ENCODE assay signal across 16 cellular contexts in genomic region chr13:25868483-25868882, GRCh38.
DNase-seq lines count a peak whose midpoint lies in the region; ATAC-seq and TF ChIP-seq lines count a peak whose summit lies in the region.
"Had no signal": no experiment of that assay in that cellular context is flagged by ENCODE, and none has a peak within 500 bp of the region (broad histone marks: within the 10 kb centered on the region; RNA-seq: fewer than 3 reads in every experiment).

No MANE protein-coding gene starts in this region.

- ATAC-seq in DND-41 (ENCODE audit: insufficient read depth, low read depth): no peak
- ATAC-seq: HepG2 had no signal

- peak overlapping the region; percentile 23 for H3K4me3 Mint-ChIP-seq in activated T-cell treated with anti-CD3 and anti-CD28 coated beads, Interleukin-2, amount 50 U/mL, for 24 hours
- H3K4me3 Mint-ChIP-seq in neural progenitor cell: no peak overlapping the region
- H3K4me3 Mint-ChIP-seq: B cell; CD4-positive, alpha-beta T cell; IgD-negative memory B cell had no signal

- H3K79me2 ChIP-seq in DND-41 (ENCODE audit: insufficient read depth, low read length) (no peaks in the 10 kb centered on the region), neural progenitor cell (ENCODE audit: low read depth) (no peaks in the 10 kb centered on the region)

- no peaks in the 10 kb centered on the region for H3K27me3 ChIP-seq in DND-41 (ENCODE audit: insufficient read depth, low read length, poor library complexity)
- H3K27me3 ChIP-seq in neural progenitor cell: no peaks in the 10 kb centered on the region

- H3K4me1 Mint-ChIP-seq in activated T-cell treated with anti-CD3 and anti-CD28 coated beads, Interleukin-2, amount 50 U/mL, for 24 hours (ENCODE audit: low read depth): peaks cover 38% of the 10 kb centered on the region
- H3K4me1 Mint-ChIP-seq in neural progenitor cell: peaks cover 20% of the 10 kb centered on the region
- H3K4me1 Mint-ChIP-seq: B cell had no signal

- H3K36me3 Mint-ChIP-seq in activated T-cell treated with anti-CD3 and anti-CD28 coated beads, Interleukin-2, amount 50 U/mL, for 24 hours (ENCODE audit: low read depth): no peaks in the 10 kb centered on the region
- peaks cover 2% of the 10 kb centered on the region for H3K36me3 Mint-ChIP-seq in neural progenitor cell
- H3K36me3 Mint-ChIP-seq: IgD-negative memory B cell had no signal

- H2AFZ ChIP-seq in DND-41 (ENCODE audit: low read depth, low read length) (no peak overlapping the region), neural progenitor cell (replicated peaks) (peak overlapping the region; percentile 53)

- H3K27me3 Mint-ChIP-seq in activated T-cell treated with anti-CD3 and anti-CD28 coated beads, Interleukin-2, amount 50 U/mL, for 24 hours: no peaks in the 10 kb centered on the region
- H3K27me3 Mint-ChIP-seq in neural progenitor cell (ENCODE audit: insufficient read depth, low read depth): no peaks in the 10 kb centered on the region
- H3K27me3 Mint-ChIP-seq: CD4-positive, alpha-beta T cell had no signal

- H4K20me1 ChIP-seq in DND-41 (ENCODE audit: insufficient read depth, low read length) (no peaks in the 10 kb centered on the region), neural progenitor cell (ENCODE audit: low read depth) (no peaks in the 10 kb centered on the region)

- H3F3A ChIP-seq in neural progenitor cell (ENCODE audit: low read depth): peaks cover 4% of the 10 kb centered on the region

- 0 out of 2 replicates have a peak overlapping the region, but pooled peaks have one; percentile 27 for H3K27ac ChIP-seq in DND-41 (ENCODE audit: low read length)
- H3K27ac ChIP-seq in KOPT-K1 (ENCODE audit: low read depth, low read length, poor library complexity, severe bottlenecking): peak overlapping the region; percentile 99
- H3K27ac ChIP-seq in neural progenitor cell: no peak overlapping the region
- H3K27ac ChIP-seq: C4-2B had no signal

- H3K4me3 ChIP-seq in DND-41 (ENCODE audit: low read depth in 1 of 2, low read length in 2 of 2) (no peak overlapping the region), neural progenitor cell (no peak overlapping the region)

- H3K9me3 Mint-ChIP-seq in activated T-cell treated with anti-CD3 and anti-CD28 coated beads, Interleukin-2, amount 50 U/mL, for 24 hours: no peaks in the 10 kb centered on the region
- H3K9me3 Mint-ChIP-seq in neural progenitor cell: peaks cover 2% of the 10 kb centered on the region
- H3K9me3 Mint-ChIP-seq: CD4-positive, alpha-beta T cell; IgD-negative memory B cell had no signal

- TF ChIP-seq CTCF in DND-41 (IDR thresholded peaks at IDR 0.05; ENCODE audit: borderline replicate concordance, extremely low read depth, low read length, poor library complexity, severe bottlenecking): no peak
- no peak for TF ChIP-seq CTCF in neural progenitor cell (IDR thresholded peaks at IDR 0.05)

- peaks cover 54% of the 10 kb centered on the region for H3K4me1 ChIP-seq in DND-41 (ENCODE audit: insufficient read depth, low read length)
- H3K4me1 ChIP-seq in neural progenitor cell: peaks cover 32% of the 10 kb centered on the region
- H3K4me1 ChIP-seq: Caco-2 had no signal

- no peaks in the 10 kb centered on the region for H3K9me3 ChIP-seq in DND-41 (ENCODE audit: insufficient read depth, low read length, severe bottlenecking)
- no peaks in the 10 kb centered on the region for H3K9me3 ChIP-seq in KOPT-K1 (ENCODE audit: insufficient read depth, low read length, poor library complexity, severe bottlenecking)
- H3K9me3 ChIP-seq in neural progenitor cell (ENCODE audit: low read depth): no peaks in the 10 kb centered on the region
- H3K9me3 ChIP-seq: Caco-2 had no signal

- H3K9ac ChIP-seq in DND-41 (ENCODE audit: low read depth, low read length): no peak overlapping the region
- H3K9ac ChIP-seq in neural progenitor cell: no peak overlapping the region

- H3K27ac Mint-ChIP-seq in activated T-cell treated with anti-CD3 and anti-CD28 coated beads, Interleukin-2, amount 50 U/mL, for 24 hours: no peak overlapping the region
- H3K27ac Mint-ChIP-seq in neural progenitor cell: peak overlapping the region; percentile 13
- H3K27ac Mint-ChIP-seq: B cell; CD4-positive, alpha-beta T cell; IgD-negative memory B cell had no signal

- no peak for DNase-seq in activated T-cell treated with anti-CD3 and anti-CD28 coated beads, Interleukin-2, amount 50 U/mL, for 24 hours
- DNase-seq in activated T-cell treated with anti-CD3 and anti-CD28 coated beads, Interleukin-2, amount 50 U/mL, for 48 hours: no peak
- DNase-seq in DND-41 (no peak), neural progenitor cell (ENCODE audit: low spot score) (no peak), globus pallidus (ENCODE audit: low spot score) (no peak), NCI-H748 treated with DMSO at 0.1 percent for 48 hours (lab: John Stamatoyannopoulos, UW) (no peak)
- DNase-seq: Caco-2; CD4-positive, alpha-beta T cell; GDM1; GOT3; H7 had no signal

- no peak overlapping the region for H3K4me2 ChIP-seq in DND-41 (ENCODE audit: insufficient read depth, low read length)
- no peak overlapping the region for H3K4me2 ChIP-seq in neural progenitor cell

- H3K36me3 ChIP-seq in DND-41 (ENCODE audit: insufficient read depth, low read length) (no peaks in the 10 kb centered on the region), KOPT-K1 (ENCODE audit: insufficient read depth, low read length) (no peaks in the 10 kb centered on the region), neural progenitor cell (no peaks in the 10 kb centered on the region)
